12 cellular contexts compared by ENCODE assay signal in genomic region chr10:110456046-110456445, GRCh38. TPM values are rescaled to one million over a fixed set of nuclear protein-coding genes. Genes with fewer than 3 reads are reported as not detected.
A peak's percentile ranks its signal among the peaks of the same experiment; 100 is the strongest.
DNase-seq lines count a peak whose midpoint lies in the region; ATAC-seq, FAIRE-seq and TF ChIP-seq lines count a peak whose summit lies in the region.
"Had no signal": no experiment of that assay in that cellular context is flagged by ENCODE, and none has a peak within 500 bp of the region (broad histone marks: within the 10 kb centered on the region; RNA-seq: fewer than 3 reads in every experiment).

No MANE protein-coding gene starts in this region.

- H3K4me1 ChIP-seq in pancreas, result no peaks in the 10 kb centered on the region

- H3K4me3 ChIP-seq in pancreas, result no peak overlapping the region
- H3K4me3 ChIP-seq: heart left ventricle had no signal

- peak overlapping the region; percentile 9 for H3K27ac Mint-ChIP-seq in central memory CD8-positive, alpha-beta T cell (ENCODE audit: low read depth)
- H3K27ac Mint-ChIP-seq: memory B cell had no signal

- 50 to 64% methylated on average over 1 of the region's 1 CpG for WGBS in pancreas, 2 donors

- DNase-seq in GM18507 (ENCODE audit: extremely low spot score, insufficient read length, low read depth), result no peak
- peak; percentile 79 for DNase-seq in NCI-H1105 treated with DMSO at 0.1 percent for 48 hours (lab: John Stamatoyannopoulos, UW)
- DNase-seq in central memory CD8-positive, alpha-beta T cell (ENCODE audit: low spot score in 2 of 2), result no peak
- peak; percentile 80 for DNase-seq in renal cortical epithelial cell (ENCODE audit: low read depth)
- DNase-seq in HT-29 (ENCODE audit: low spot score), result no peak
- DNase-seq in activated CD4-positive, alpha-beta T cell treated with anti-CD3 and anti-CD28 coated beads, Interleukin-2, amount 50 U/mL, for 1 hour, result no peak
- no peak for DNase-seq in pancreas
- DNase-seq: effector CD4-positive, alpha-beta T cell; heart left ventricle; NCI-H774 had no signal

- H3K27me3 Mint-ChIP-seq in central memory CD8-positive, alpha-beta T cell, result no peaks in the 10 kb centered on the region
- H3K27me3 Mint-ChIP-seq: memory B cell had no signal

- H3K27ac ChIP-seq in pancreas, result no peak overlapping the region
- H3K27ac ChIP-seq: heart left ventricle had no signal

- H3K4me3 Mint-ChIP-seq in central memory CD8-positive, alpha-beta T cell, result no peak overlapping the region

- peak; percentile 41 for FAIRE-seq in GM18507 (lab: Jason Lieb, UNC)
- no peak for FAIRE-seq in pancreas (lab: Jason Lieb, UNC)

- no peak for ATAC-seq in central memory CD8-positive, alpha-beta T cell (replicated peaks; ENCODE audit: extremely low read depth, poor library complexity, severe bottlenecking)
- no peak for ATAC-seq in pancreas
- ATAC-seq: heart left ventricle had no signal

- H3K4me1 Mint-ChIP-seq in central memory CD8-positive, alpha-beta T cell, result peaks cover 39% of the 10 kb centered on the region

- intact Hi-C loops in pancreas (cut with DNase I), result no loop called here

- no peaks in the 10 kb centered on the region for H3K27me3 ChIP-seq in pancreas
- H3K27me3 ChIP-seq: heart left ventricle had no signal

- no peak for TF ChIP-seq CTCF in pancreas (IDR thresholded peaks at IDR 0.05)

- no peaks in the 10 kb centered on the region for H3K9me3 Mint-ChIP-seq in central memory CD8-positive, alpha-beta T cell
- H3K9me3 Mint-ChIP-seq: memory B cell; T-helper 1 cell treated with Interleukin-12 subunit alpha and Interleukin-12 subunit beta and Interleukin-4 antibody, amounts not matched to agents 30 μg/mL and 1 μg/mL, for 36 hours had no signal

- H3K36me3 ChIP-seq in pancreas, result no peaks in the 10 kb centered on the region
- H3K36me3 ChIP-seq: heart left ventricle had no signal

- H3K9me3 ChIP-seq in pancreas, result no peaks in the 10 kb centered on the region
- H3K9me3 ChIP-seq: heart left ventricle had no signal

- H3K36me3 Mint-ChIP-seq in central memory CD8-positive, alpha-beta T cell (ENCODE audit: insufficient read depth), result peaks cover 2% of the 10 kb centered on the region
- H3K36me3 Mint-ChIP-seq: memory B cell had no signal

RNA-seq across cellular contexts. Expression of gene DUSP5, which starts 41.7 kb away (rescaled TPM):
- total RNA-seq in renal cortical epithelial cell (8.2 and 62.2 TPM in 2 replicates), pancreas (10 to 100 TPM in 1 of 6 donors, 1 to 10 TPM in 5; 2.7 to 11.8 (median 3.8) TPM)
- 27.8 and 31.4 TPM in 2 replicates for total RNA-seq in HT-29 (2014; rRNA removed; shearing (Covaris generic))
- polyA plus RNA-seq in pancreas, result 10 to 100 TPM in 1 of 2 donors, 1 to 10 TPM in 1; 7.2 to 12.8 TPM

Comparison
In these comparisons a context has a peak if more than half of its experiments do, and no peak if none do; other contexts are left out.
1. DNase-seq: peak in NCI-H1105 treated with DMSO at 0.1 percent for 48 hours (single experiment) and renal cortical epithelial cell (single experiment); none in GM18507 (single experiment), central memory CD8-positive, alpha-beta T cell (0 of 2), HT-29 (single experiment), activated CD4-positive, alpha-beta T cell treated with anti-CD3 and anti-CD28 coated beads, Interleukin-2, amount 50 U/mL, for 1 hour (single experiment) and pancreas (0 of 6).